In the genomic region with DNA sequence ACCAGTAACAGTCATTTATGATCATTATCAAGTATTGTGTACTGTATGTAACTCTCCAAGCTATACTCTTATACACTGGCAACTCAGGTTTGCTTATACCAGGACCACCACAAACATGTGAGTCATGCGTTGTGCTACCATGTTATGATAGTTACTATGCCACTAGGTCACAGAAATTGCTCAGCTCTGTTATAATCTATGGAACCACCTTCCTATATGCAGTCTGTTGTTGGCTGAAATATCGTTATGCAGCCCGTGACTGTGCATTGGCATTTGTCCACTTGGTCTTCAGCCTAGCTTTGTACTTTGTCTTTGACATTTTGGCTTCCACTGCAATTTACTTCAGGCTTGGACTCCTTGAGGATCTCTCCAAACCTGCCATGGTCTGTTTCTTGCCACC, we compare ENCODE assay signal across 7 cellular contexts. TPM values are rescaled to one million over a fixed set of nuclear protein-coding genes. Genes with fewer than 3 reads are reported as not detected.
DNase-seq lines count a peak whose midpoint lies in the region; ATAC-seq, FAIRE-seq and TF ChIP-seq lines count a peak whose summit lies in the region.
"Not testable (repeated sequence)": the region's sequence is repeated elsewhere in the genome, so short reads cannot be mapped to it uniquely, and the experiment has no call there.

No MANE protein-coding gene starts in this region.

- peak; percentile 26 for FAIRE-seq in keratinocyte (lab: Jason Lieb, UNC)

- ATAC-seq in activated CD8-positive, alpha-beta T cell treated with anti-CD3 and anti-CD28 coated beads, Interleukin-2, amount 10 ng/mL, durations not matched to agents 7 days and 5 days, result peak; percentile 39

- H3K9me1 ChIP-seq in keratinocyte (ENCODE audit: control insufficient read depth, extremely low read depth, insufficient read depth, low read length), result not testable (repeated sequence)

- H4K20me1 ChIP-seq in keratinocyte (ENCODE audit: control insufficient read depth, extremely low read depth, insufficient read depth, low read length), result not testable (repeated sequence)

- not testable (repeated sequence) for H3K4me3 ChIP-seq in fibroblast of mammary gland (ENCODE audit: control insufficient read depth, low read depth, low read length); keratinocyte (ENCODE audit: control insufficient read depth in 2 of 3, extremely low read depth in 1 of 3, insufficient read depth in 2 of 3, low read depth in 1 of 3, low read length in 3 of 3)

- not testable (repeated sequence) for H3K36me3 ChIP-seq in keratinocyte (ENCODE audit: control insufficient read depth in 2 of 2, extremely low read depth in 1 of 2, insufficient read depth in 2 of 2, low read length in 2 of 2)

- dilution Hi-C loops in keratinocyte (cut with MboI; ENCODE audit: extremely low pct_ligation_motif_present, low sequenced_read_pairs), result not testable (repeated sequence)

- H3K4me3 Mint-ChIP-seq in activated CD8-positive, alpha-beta T cell treated with anti-CD3 and anti-CD28 coated beads, Interleukin-2, amount 10 ng/mL, durations not matched to agents 7 days and 5 days; MCF 10A (ENCODE audit: unreplicated experiment): not testable (repeated sequence)

- POLR2A ChIA-PET in activated CD8-positive, alpha-beta T cell treated with anti-CD3 and anti-CD28 coated beads, Interleukin-2, amount 10 ng/mL, durations not matched to agents 7 days and 5 days (lab: Charles Lee); MCF 10A (lab: Yijun Ruan, JAX): not testable (repeated sequence)

- H3K27ac ChIP-seq in keratinocyte (ENCODE audit: control insufficient read depth, insufficient read depth, low read length), result not testable (repeated sequence)

- not testable (repeated sequence) for TF ChIP-seq RAD21 in Ishikawa (IDR thresholded peaks at IDR 0.05; ENCODE audit: low read depth)

- DNase-seq in DMS79 (lab: John Stamatoyannopoulos, UW) (peak; percentile 27), RPMI7951 (ENCODE audit: low read depth) (peak; percentile 13), MCF 10A (ENCODE audit: unreplicated experiment) (peak; percentile 23), fibroblast of mammary gland (ENCODE audit: low read depth) (peak; percentile 36)
- not testable (repeated sequence) for DNase-seq in activated CD8-positive, alpha-beta T cell treated with anti-CD3 and anti-CD28 coated beads, Interleukin-2, amount 10 ng/mL, durations not matched to agents 7 days and 5 days; keratinocyte (ENCODE audit: low read depth, low spot score)

- BruUV-seq in MCF 10A (replicated peaks; lab: Mats Ljungman, UMichigan), result not testable (repeated sequence)

- not testable (repeated sequence) for H3K27ac Mint-ChIP-seq in activated CD8-positive, alpha-beta T cell treated with anti-CD3 and anti-CD28 coated beads, Interleukin-2, amount 10 ng/mL, durations not matched to agents 7 days and 5 days; MCF 10A (ENCODE audit: low read depth, unreplicated experiment)

- TF ChIP-seq CTCF in MCF 10A (IDR thresholded peaks at IDR 0.05; ENCODE audit: unreplicated experiment); fibroblast of mammary gland (conservative IDR thresholded peaks at IDR 0.05; ENCODE audit: control insufficient read depth, insufficient read depth, low read depth, low read length); keratinocyte (optimal IDR thresholded peaks at IDR 0.05 in 1 of 3, IDR thresholded peaks at IDR 0.05 in 1 of 3, conservative IDR thresholded peaks at IDR 0.05 in 1 of 3; ENCODE audit: extremely low read depth in 1 of 3, insufficient read depth in 2 of 3, low read length in 3 of 3): not testable (repeated sequence)

- not testable (repeated sequence) for H3K79me2 ChIP-seq in keratinocyte (ENCODE audit: control insufficient read depth, insufficient read depth, low read length)

- H3K9me3 ChIP-seq in keratinocyte (ENCODE audit: control insufficient read depth, low read depth, low read length), result not testable (repeated sequence)

- H3K27me3 ChIP-seq in keratinocyte (ENCODE audit: control insufficient read depth, extremely low read depth, insufficient read depth, low read length), result not testable (repeated sequence)

- TF ChIP-seq EP300 in Ishikawa (IDR thresholded peaks at IDR 0.05; ENCODE audit: borderline replicate concordance), result not testable (repeated sequence)

- CTCF ChIA-PET in activated CD8-positive, alpha-beta T cell treated with anti-CD3 and anti-CD28 coated beads, Interleukin-2, amount 10 ng/mL, durations not matched to agents 7 days and 5 days (lab: Charles Lee); MCF 10A (lab: Yijun Ruan, JAX): not testable (repeated sequence)

- H2AFZ ChIP-seq in keratinocyte (ENCODE audit: control insufficient read depth, low read length), result not testable (repeated sequence)

- H3K4me2 ChIP-seq in keratinocyte (ENCODE audit: control insufficient read depth, extremely low read depth, insufficient read depth, low read depth, low read length), result not testable (repeated sequence)

- H3K9me3 Mint-ChIP-seq in activated CD8-positive, alpha-beta T cell treated with anti-CD3 and anti-CD28 coated beads, Interleukin-2, amount 10 ng/mL, durations not matched to agents 7 days and 5 days (ENCODE audit: insufficient read depth); MCF 10A (ENCODE audit: unreplicated experiment): not testable (repeated sequence)

- not testable (repeated sequence) for H3K4me1 Mint-ChIP-seq in activated CD8-positive, alpha-beta T cell treated with anti-CD3 and anti-CD28 coated beads, Interleukin-2, amount 10 ng/mL, durations not matched to agents 7 days and 5 days (ENCODE audit: low read depth); MCF 10A (ENCODE audit: insufficient read depth, unreplicated experiment)

- not testable (repeated sequence) for H3K4me1 ChIP-seq in keratinocyte (ENCODE audit: control insufficient read depth, extremely low read depth, insufficient read depth, low read length)

- not testable (repeated sequence) for H3K36me3 Mint-ChIP-seq in activated CD8-positive, alpha-beta T cell treated with anti-CD3 and anti-CD28 coated beads, Interleukin-2, amount 10 ng/mL, durations not matched to agents 7 days and 5 days (ENCODE audit: low read depth); MCF 10A (ENCODE audit: insufficient read depth, unreplicated experiment)

- intact Hi-C loops in MCF 10A (cut with micrococcal nuclease), result not testable (repeated sequence)

- not testable (repeated sequence) for H3K9ac ChIP-seq in keratinocyte (ENCODE audit: control insufficient read depth, extremely low read depth, insufficient read depth, low read length)

- not testable (repeated sequence) for H3K27me3 Mint-ChIP-seq in activated CD8-positive, alpha-beta T cell treated with anti-CD3 and anti-CD28 coated beads, Interleukin-2, amount 10 ng/mL, durations not matched to agents 7 days and 5 days (ENCODE audit: low read depth); MCF 10A (ENCODE audit: insufficient read depth, unreplicated experiment)

TF ChIP-seq in Ishikawa, 13 proteins besides CTCF, POLR2A, EP300 and RAD21:
- peak; percentile 40; the same call in 1 of the 2 replicates for TF ChIP-seq NFIC (IDR thresholded peaks at IDR 0.05)

RNA-seq across cellular contexts. Expression of a gene that starts 7.5 kb away (rescaled TPM):
- 10.2 and 11.4 TPM in 2 replicates for total RNA-seq in RPMI7951 (2014; rRNA removed; shearing (Covaris generic))
- total RNA-seq in activated CD8-positive, alpha-beta T cell treated with anti-CD3 and anti-CD28 coated beads, Interleukin-2, amount 10 ng/mL, durations not matched to agents 7 days and 5 days, result 100 to 1,000 TPM; 184 to 193 TPM
- total RNA-seq in MCF 10A (2022), result 47.8 and 48.7 TPM in 2 replicates
- 8.3 to 13.1 TPM (median 11.2 TPM) in 3 replicates for polyA plus RNA-seq in keratinocyte
- polyA plus RNA-seq in keratinocyte (2011; ENCODE audit: low read depth), result 8.3 TPM
- polyA plus RNA-seq in keratinocyte (2011; cell fraction: cytosol; rRNA removed), result 3.0 and 3.6 TPM in 2 replicates
- 32.8 and 36.4 TPM in 2 replicates for polyA plus RNA-seq in keratinocyte (2011; cell fraction: nucleus; rRNA removed)
- 6.2 and 9.8 TPM in 2 replicates for polyA plus RNA-seq in keratinocyte (2012; ENCODE audit: low replicate concordance)
- 9.1 to 19.2 TPM (median 11.4 TPM) in 3 replicates for polyA minus RNA-seq in keratinocyte
- 7.9 TPM for polyA minus RNA-seq in keratinocyte (2011; cell fraction: cytosol; rRNA and poly(A)+ RNA removed)
- 10.2 and 19.0 TPM in 2 replicates for polyA minus RNA-seq in keratinocyte (2011; cell fraction: nucleus; rRNA and poly(A)+ RNA removed)
